8 cellular contexts compared by ENCODE assay signal in genomic region chr3:25789596-25790556, GRCh38. TPM values are rescaled to one million over a fixed set of nuclear protein-coding genes. Genes with fewer than 3 reads are reported as not detected.
A peak's percentile ranks its signal among the peaks of the same experiment; 100 is the strongest.
DNase-seq lines count a peak whose midpoint lies in the region; ATAC-seq, FAIRE-seq and TF ChIP-seq lines count a peak whose summit lies in the region.

OXSM (plus strand) TSS chr3:25790090; CDS start chr3:25791021, 931 bp downstream.

- H3K27ac ChIP-seq in H1 (ENCODE audit: low read depth, low read length) = 0 out of 2 replicates have a peak within 1 kb of the TSS, but pooled peaks have one; percentile 32

- H3K18ac ChIP-seq in H1 (ENCODE audit: extremely low read depth, low read length) = no peak within 1 kb of the TSS; the same call in 1 of the 2 replicates

- no peak for FAIRE-seq in H1 (lab: Jason Lieb, UNC)

- H2BK12ac ChIP-seq in H1 (ENCODE audit: low read depth, low read length) = peak within 1 kb of the TSS; percentile 11; the same call in 1 of the 2 replicates

- no peaks in the 10 kb centered on the region for H3K79me1 ChIP-seq in H1 (ENCODE audit: low read depth, low read length)

- H2BK120ac ChIP-seq in H1 (replicated peaks; ENCODE audit: low read depth, low read length) = no peak within 1 kb of the TSS

- no peaks in the 10 kb centered on the region for H3K9me3 ChIP-seq in H1 (ENCODE audit: insufficient read depth in 2 of 2, low read depth in 1 of 2, low read length in 1 of 2)

- H3K23ac ChIP-seq in H1 (ENCODE audit: insufficient read length) = no peak within 1 kb of the TSS

- H3K9me3 Mint-ChIP-seq in memory B cell = no peaks in the 10 kb centered on the region

- no peak within 1 kb of the TSS for H4K5ac ChIP-seq in H1 (ENCODE audit: insufficient read length, low read depth, low read length)

- no peak within 1 kb of the TSS; the same call in 1 of the 2 replicates for H4K8ac ChIP-seq in H1 (ENCODE audit: extremely low read depth, insufficient read depth, low read length)

- H4K91ac ChIP-seq in H1 (replicated peaks; ENCODE audit: insufficient read length, low read length) = no peak within 1 kb of the TSS

- CTCF ChIA-PET in activated CD8-positive, alpha-beta memory T cell treated with anti-CD3 and anti-CD28 coated beads for 36 hours (lab: Charles Lee) = interaction anchor here (1.2 kb wide), 1 partner anchor 25 kb away, joined by 3 read pairs; no protein-coding TSS in a partner anchor
- CTCF ChIA-PET in H1 (lab: Charles Lee; ENCODE audit: partially characterized antibody) = interaction anchor here (0.7 to 1.9 kb wide), 4 partner anchors 12 to 418 kb away, joined by 3 to 4 read pairs (median 3); no protein-coding TSS in a partner anchor

- no peaks in the 10 kb centered on the region for H3K27me3 Mint-ChIP-seq in memory B cell

- ATAC-seq in GM21360 (IDR thresholded peaks at IDR 0.05; ENCODE audit: unreplicated experiment) (peak; percentile 92), memory B cell (ENCODE audit: low read depth) (peak; percentile 87)

- H2BK5ac ChIP-seq in H1 (ENCODE audit: low read depth, low read length) = 0 out of 2 replicates have a peak within 1 kb of the TSS, but pooled peaks have one; percentile 3

- H3K56ac ChIP-seq in H1 (replicated peaks; ENCODE audit: insufficient read length, low read depth, low read length) = no peak within 1 kb of the TSS

- WGBS in H1 (ENCODE audit: extremely low coverage in 1 of 2, insufficient coverage in 1 of 2, insufficient read length in 1 of 2, insufficient replicate concordance in 2 of 2, low coverage in 1 of 2, low lambda C conversion rate in 2 of 2, missing lambda C conversion rate in 1 of 2), 2 experiments = 66% methylated on average over 48 of the region's 56 CpGs; no CpG with 5 or more reads in 1 of the 2 experiments

- H3K9ac ChIP-seq in H1 (replicated peaks in 1 of 4; ENCODE audit: extremely low read depth in 1 of 4, low read depth in 3 of 4, low read length in 3 of 4) = peak within 1 kb of the TSS in 1 of 4 experiments; percentile 16; a peak in 1 of 7 replicates

- peaks cover 8% of the 10 kb centered on the region for H3K36me3 Mint-ChIP-seq in memory B cell

- no peak within 1 kb of the TSS for H3K14ac ChIP-seq in H1 (ENCODE audit: insufficient read length)

- H3K36me3 ChIP-seq in H1 (ENCODE audit: control insufficient read depth in 2 of 4, insufficient read depth in 4 of 4, low read length in 3 of 4) = no peaks in the 10 kb centered on the region

- H3K4me1 Mint-ChIP-seq in memory B cell = peaks cover 23% of the 10 kb centered on the region

- TF ChIP-seq EP300 in H1 (IDR thresholded peaks at IDR 0.05; ENCODE audit: borderline replicate concordance in 1 of 2, low read depth in 2 of 2, low read length in 2 of 2) = no peak

- H3K4me1 ChIP-seq in H1 (replicated peaks in 1 of 4; ENCODE audit: control insufficient read depth in 3 of 4, insufficient read depth in 4 of 4, low read length in 3 of 4) = no peaks in the 10 kb centered on the region

- H3K27ac Mint-ChIP-seq in memory B cell = peak within 1 kb of the TSS; percentile 100

- no peaks in the 10 kb centered on the region for H3K27me3 ChIP-seq in H1 (replicated peaks in 1 of 4; ENCODE audit: control insufficient read depth in 3 of 4, extremely low read depth in 1 of 4, insufficient read depth in 3 of 4, low read length in 3 of 4)

- H3K4me3 ChIP-seq in H1 (ENCODE audit: extremely low read depth in 1 of 4, insufficient read depth in 2 of 4, low read depth in 3 of 4, low read length in 4 of 4) = peak within 1 kb of the TSS; percentile 38 to 54 (median 43)

- POLR2A ChIA-PET in activated CD8-positive, alpha-beta memory T cell treated with anti-CD3 and anti-CD28 coated beads for 36 hours (lab: Charles Lee) = interaction anchor here (0.6 kb wide), 2 partner anchors 124 to 126 kb away, joined by 3 to 4 read pairs; no protein-coding TSS in a partner anchor
- POLR2A ChIA-PET in H1 (lab: Charles Lee; ENCODE audit: partially characterized antibody) = interaction anchor here (1.1 to 2.0 kb wide), 3 partner anchors 9 to 30 kb away, joined by 5 to 6 read pairs (median 5); no protein-coding TSS in a partner anchor

- peak within 1 kb of the TSS; percentile 60 to 62 for H3K4me2 ChIP-seq in H1 (ENCODE audit: insufficient read depth in 1 of 2, low read depth in 2 of 2, low read length in 2 of 2)

- H3K4me3 Mint-ChIP-seq in memory B cell = peak within 1 kb of the TSS; percentile 94

- H2BK15ac ChIP-seq in H1 (ENCODE audit: low read length) = no peak within 1 kb of the TSS

- DNase-seq in COLO829 (ENCODE audit: low spot score) = peak; percentile 99
- DNase-seq in HT1080 (ENCODE audit: low read depth) = peak; percentile 87
- peak; percentile 87 to 88 for DNase-seq in NOMO-1 (lab: John Stamatoyannopoulos, UW; ENCODE audit: unreplicated experiment in 2 of 2)
- DNase-seq in H1 (ENCODE audit: low read depth in 1 of 2, low spot score in 2 of 2) = peak in 1 of 2 experiments; percentile 73
- peak; percentile 81 to 88 for DNase-seq in memory B cell (ENCODE audit: low spot score in 2 of 2)
- peak; percentile 85 for DNase-seq in stimulated activated CD8-positive, alpha-beta memory T cell treated with anti-CD3 and anti-CD28 coated beads, Interleukin-12 subunit alpha, Interleukin-12 subunit beta, amount 100 ng/mL, for 1 hour (ENCODE audit: low read depth)

- no peak within 1 kb of the TSS for H2AK5ac ChIP-seq in H1 (ENCODE audit: low read depth, low read length)

- H3K79me2 ChIP-seq in H1 (ENCODE audit: control insufficient read depth in 1 of 2, insufficient read depth in 2 of 2, low read length in 2 of 2) = no peaks in the 10 kb centered on the region

- H3K23me2 ChIP-seq in H1 (ENCODE audit: low read depth, low read length) = no peaks in the 10 kb centered on the region

- peak in 1 of 2 experiments; percentile 57; a peak in 1 of 3 replicates for TF ChIP-seq POLR2A in H1 (IDR thresholded peaks at IDR 0.05; ENCODE audit: control extremely low read depth in 1 of 2, low read depth in 2 of 2, low read length in 2 of 2)

- TF ChIP-seq CTCF in H1 (IDR thresholded peaks at IDR 0.05; ENCODE audit: control extremely low read depth in 1 of 3, insufficient read depth in 1 of 3, low read depth in 1 of 3, low read length in 3 of 3) = no peak

- H3K4ac ChIP-seq in H1 (replicated peaks; ENCODE audit: insufficient read length, low read depth, low read length) = no peak within 1 kb of the TSS

- no peaks in the 10 kb centered on the region for H4K20me1 ChIP-seq in H1 (replicated peaks in 1 of 2; ENCODE audit: control insufficient read depth in 1 of 2, insufficient read depth in 2 of 2, low read length in 2 of 2)

- no peak within 1 kb of the TSS for H2BK20ac ChIP-seq in H1 (ENCODE audit: low read length)

- no peak for TF ChIP-seq RAD21 in H1 (IDR thresholded peaks at IDR 0.05 in 1 of 2, conservative IDR thresholded peaks at IDR 0.05 in 1 of 2; ENCODE audit: low read depth in 2 of 2, low read length in 2 of 2)

- peak within 1 kb of the TSS; percentile 58 for H2AFZ ChIP-seq in H1 (ENCODE audit: low read length)

TF ChIP-seq in H1, 55 proteins besides CTCF, POLR2A, EP300 and RAD21 (continues in another document):
- TF ChIP-seq TCF12 (IDR thresholded peaks at IDR 0.05; ENCODE audit: low read depth, low read length) = no peak
- no peak for TF ChIP-seq CBX8 (IDR thresholded peaks at IDR 0.05; ENCODE audit: borderline replicate concordance, low read depth, low read length)
- peak; percentile 54 for TF ChIP-seq KDM4A (IDR thresholded peaks at IDR 0.05; ENCODE audit: low read depth, low read length, severe bottlenecking)
- peak; percentile 63 for TF ChIP-seq MAX (IDR thresholded peaks at IDR 0.05)
- TF ChIP-seq RBBP5 (IDR thresholded peaks at IDR 0.05; ENCODE audit: borderline replicate concordance, low read depth, low read length) = peak; percentile 42; the same call in 1 of the 2 replicates
- TF ChIP-seq CREB1 (IDR thresholded peaks at IDR 0.05) = peak; percentile 55; the same call in 1 of the 2 replicates
- TF ChIP-seq RFX5 (IDR thresholded peaks at IDR 0.05; ENCODE audit: borderline replicate concordance, low read depth, low read length) = no peak
- TF ChIP-seq BACH1 (IDR thresholded peaks at IDR 0.05; ENCODE audit: low read length) = peak; percentile 65
- 0 out of 2 replicates have a peak, but pooled peaks have one; percentile 24 for TF ChIP-seq SP1 (IDR thresholded peaks at IDR 0.05; ENCODE audit: low read depth, low read length)
- peak; percentile 90 for TF ChIP-seq ASH2L (IDR thresholded peaks at IDR 0.05; ENCODE audit: low read length)
- no peak for TF ChIP-seq PHF8 (conservative IDR thresholded peaks at IDR 0.05; ENCODE audit: low read depth, low read length)
- peak; percentile 45; the same call in 1 of the 2 replicates for TF ChIP-seq NRF1 (IDR thresholded peaks at IDR 0.05; ENCODE audit: low read depth, low read length)
- no peak for TF ChIP-seq SUZ12 (IDR thresholded peaks at IDR 0.05; ENCODE audit: low read length)
- 0 out of 2 replicates have a peak, but pooled peaks have one; percentile 38 for TF ChIP-seq TBP (IDR thresholded peaks at IDR 0.05; ENCODE audit: low read depth, low read length)
- no peak for TF ChIP-seq CTBP2 (IDR thresholded peaks at IDR 0.05; ENCODE audit: borderline replicate concordance, insufficient read depth, insufficient read length, low read length)

RNA-seq across cellular contexts. Expression of gene OXSM, which starts in this region (rescaled TPM):
- total RNA-seq in HT1080 (2014; rRNA removed; shearing (Covaris generic)) = 15.8 and 17.3 TPM in 2 replicates
- polyA plus RNA-seq in HT1080 (2015; cell fraction: cytosol; rRNA removed) = 15.8 and 16.8 TPM in 2 replicates
- polyA plus RNA-seq in HT1080 (2015; cell fraction: nucleus; rRNA removed) = 28.3 and 30.5 TPM in 2 replicates
- total RNA-seq in activated CD8-positive, alpha-beta memory T cell treated with anti-CD3 and anti-CD28 coated beads for 36 hours = 10 to 100 TPM; 14.5 to 15.2 TPM
- 1.7 and 2.2 TPM in 2 replicates for total RNA-seq in H1 (2021; fragmentation: NEBNext Ultra II Directional; extraction: Animal tissue kit (Norgen Biotek cat#: 25700))
- 0.74 and 1.3 TPM in 2 replicates for polyA plus RNA-seq in H1 (2011; rRNA removed)
- 2.4 TPM for polyA plus RNA-seq in H1 (2011; cell fraction: cytosol; rRNA removed)
- polyA plus RNA-seq in H1 (2011; cell fraction: nucleus; rRNA removed) = 2.1 TPM
- polyA plus RNA-seq in H1 (2012, experiment 1 of 2) = 1.3 to 3.9 TPM (median 1.6 TPM) in 4 replicates
- polyA plus RNA-seq in H1 (2012, experiment 2 of 2) = 0.83 TPM
- polyA plus RNA-seq in H1 (2013, experiment 1 of 2) = 1.6 TPM
- polyA plus RNA-seq in H1 (2013, experiment 2 of 2) = 1.3 TPM
- polyA minus RNA-seq in H1 (2011; rRNA and poly(A)+ RNA removed) = 1.2 and 2.0 TPM in 2 replicates
- polyA minus RNA-seq in H1 (2011; cell fraction: cytosol; rRNA and poly(A)+ RNA removed) = 0.73 TPM
- 1.2 TPM for polyA minus RNA-seq in H1 (2011; cell fraction: nucleus; rRNA and poly(A)+ RNA removed)
